Comparison of ENCODE assay signal across 9 cellular contexts in the genomic region with DNA sequence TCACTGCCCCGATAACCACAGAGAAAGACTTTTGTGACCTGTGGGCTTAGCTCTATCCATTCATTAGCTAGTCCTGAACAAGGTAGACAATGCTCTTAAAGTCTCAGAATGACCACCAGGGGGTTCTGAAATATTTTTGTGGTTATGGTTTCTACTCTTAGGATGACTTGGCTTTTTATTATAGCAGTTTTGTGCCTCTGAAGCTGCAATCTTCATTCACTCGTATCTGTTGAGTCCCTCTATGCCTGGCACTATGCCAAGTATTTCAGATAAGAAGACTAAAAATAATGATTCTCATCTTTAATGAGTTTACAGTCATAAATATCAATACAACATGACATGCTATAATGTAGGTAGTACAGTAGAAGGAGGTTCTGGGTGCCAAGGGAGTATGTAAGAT.
A peak's percentile ranks its signal among the peaks of the same experiment; 100 is the strongest.
DNase-seq lines count a peak whose midpoint lies in the region; ATAC-seq and TF ChIP-seq lines count a peak whose summit lies in the region.
"Had no signal": no experiment of that assay in that cellular context is flagged by ENCODE, and none has a peak within 500 bp of the region (broad histone marks: within the 10 kb centered on the region; RNA-seq: fewer than 3 reads in every experiment).

No MANE protein-coding gene starts in this region.

- intact Hi-C loops in PC-3 (cut with micrococcal nuclease) (no loop called here), upper lobe of right lung (cut with DNase I) (no loop called here), posterior vena cava (cut with DNase I) (no loop called here)

- no peaks in the 10 kb centered on the region for H3K9me2 ChIP-seq in PC-3 (replicated peaks; ENCODE audit: low read length)

- peak; percentile 2 for DNase-seq in GM19238 (ENCODE audit: insufficient read length, low spot score)
- DNase-seq in PC-3, result peak; percentile 61
- DNase-seq in upper lobe of right lung, result no peak
- no peak for DNase-seq in inferior parietal cortex (ENCODE audit: extremely low spot score)
- no peak for DNase-seq in posterior vena cava (ENCODE audit: low spot score)
- no peak for DNase-seq in activated gamma-delta T cell treated with Interleukin-2 at 50 U/mL for 16 hours

- H3F3A ChIP-seq in PC-3 (ENCODE audit: low read length, unreplicated experiment), result no peaks in the 10 kb centered on the region

- H3K4me3 ChIP-seq in PC-3 (ENCODE audit: low read length) (no peak overlapping the region), upper lobe of right lung (no peak overlapping the region)

- TF ChIP-seq CTCF in C4-2B (conservative IDR thresholded peaks at IDR 0.05) (peak; percentile 36; the same call in 1 of the 2 replicates), PC-3 (conservative IDR thresholded peaks at IDR 0.05; ENCODE audit: low read depth, low read length) (peak; percentile 65), upper lobe of right lung (IDR thresholded peaks at IDR 0.05) (peak; percentile 6)

- H3K9ac ChIP-seq in PC-3 (ENCODE audit: low read length), result no peak overlapping the region
- H3K9ac ChIP-seq: parathyroid adenoma had no signal

- H3K27ac ChIP-seq in C4-2B, result no peak overlapping the region
- H3K27ac ChIP-seq in PC-3 (ENCODE audit: low read length), result no peak overlapping the region
- H3K27ac ChIP-seq in upper lobe of right lung, result no peak overlapping the region
- H3K27ac ChIP-seq: parathyroid adenoma had no signal

- H3K4me1 ChIP-seq in PC-3 (ENCODE audit: insufficient read depth, low read length) (no peaks in the 10 kb centered on the region), upper lobe of right lung (no peaks in the 10 kb centered on the region)
- H3K4me1 ChIP-seq: parathyroid adenoma had no signal

- no TSS peak for BruUV-seq in PC-3 (replicated peaks; lab: Mats Ljungman, UMichigan)

- no peaks in the 10 kb centered on the region for H3K79me2 ChIP-seq in PC-3 (ENCODE audit: low read length)
- H3K79me2 ChIP-seq: parathyroid adenoma had no signal

- H3K36me3 ChIP-seq in PC-3 (ENCODE audit: low read depth, low read length) (no peaks in the 10 kb centered on the region), upper lobe of right lung (no peaks in the 10 kb centered on the region)

- CTCF ChIA-PET in PC-3 (lab: Charles Lee), result interaction anchor here (0.8 kb wide), 1 partner anchor 125 kb away, joined by 3 read pairs; no protein-coding TSS in a partner anchor

- no peaks in the 10 kb centered on the region for H4K20me1 ChIP-seq in PC-3 (ENCODE audit: low read length)

- POLR2A ChIA-PET in PC-3 (lab: Charles Lee; ENCODE audit: unreplicated experiment), result no interaction called here

- H3K9me3 ChIP-seq in PC-3 (ENCODE audit: low read length) (no peaks in the 10 kb centered on the region), upper lobe of right lung (no peaks in the 10 kb centered on the region)

- H3K4me2 ChIP-seq in PC-3 (ENCODE audit: low read length), result no peak overlapping the region

- H3K27me3 ChIP-seq in PC-3 (ENCODE audit: low read length), result peaks cover 36% of the 10 kb centered on the region
- no peaks in the 10 kb centered on the region for H3K27me3 ChIP-seq in upper lobe of right lung

- H2AFZ ChIP-seq in PC-3 (ENCODE audit: low read length), result no peak overlapping the region
- H2AFZ ChIP-seq: parathyroid adenoma had no signal

- ATAC-seq in HG03066 (IDR thresholded peaks at IDR 0.05; ENCODE audit: low read depth, unreplicated experiment) (peak; percentile 89), PC-3 (peak; percentile 78), upper lobe of right lung (no peak)

Comparison
In these comparisons a context has a peak if more than half of its experiments do, and no peak if none do; other contexts are left out.
1. CTCF ChIP-seq: peak in every context shown above with its lines; median percentile 65 in PC-3; 36 in C4-2B; 6 in upper lobe of right lung.
2. DNase-seq: peak in GM19238 (single experiment) and PC-3 (single experiment); none in upper lobe of right lung (single experiment), inferior parietal cortex (single experiment), posterior vena cava (single experiment) and activated gamma-delta T cell treated with Interleukin-2 at 50 U/mL for 16 hours (single experiment).